ENCODE assay signal across 8 cellular contexts in genomic region chrX:150983526-150984163, GRCh38. TPM values are rescaled to one million over a fixed set of nuclear protein-coding genes. Genes with fewer than 3 reads are reported as not detected.
A peak's percentile ranks its signal among the peaks of the same experiment; 100 is the strongest.
DNase-seq lines count a peak whose midpoint lies in the region; ATAC-seq, FAIRE-seq and TF ChIP-seq lines count a peak whose summit lies in the region.

No MANE protein-coding gene starts in this region.

- no peaks in the 10 kb centered on the region for H3K9me3 Mint-ChIP-seq in activated CD4-positive, alpha-beta T cell treated with anti-CD3 and anti-CD28 coated beads, Interleukin-2, amount 10 ng/mL, durations not matched to agents 24 days and 14 days

- TF ChIP-seq CTCF in SU-DHL-6 (IDR thresholded peaks at IDR 0.05; ENCODE audit: insufficient read depth, low read length, poor library complexity, severe bottlenecking) (no peak), D721Med (IDR thresholded peaks at IDR 0.05; ENCODE audit: insufficient read depth, missing control alignments) (no peak)

- H3K27ac Mint-ChIP-seq in activated CD4-positive, alpha-beta T cell treated with anti-CD3 and anti-CD28 coated beads, Interleukin-2, amount 10 ng/mL, durations not matched to agents 24 days and 14 days, result peak overlapping the region; percentile 25

- H3K27me3 ChIP-seq in SU-DHL-6 (ENCODE audit: low read length), result no peaks in the 10 kb centered on the region

- FAIRE-seq in urothelium cell line (lab: Jason Lieb, UNC) (no peak), D721Med (lab: Jason Lieb, UNC) (no peak)

- H3K4me3 ChIP-seq in SU-DHL-6 (ENCODE audit: insufficient read depth, low read length, poor library complexity, severe bottlenecking) (peak overlapping the region; percentile 66), iPS-18c (ENCODE audit: insufficient read depth, low read depth, low read length) (peak overlapping the region; percentile 59)

- H3F3A ChIP-seq in SU-DHL-6 (ENCODE audit: insufficient read depth), result no peaks in the 10 kb centered on the region; the same call in 1 of the 2 replicates

- no peaks in the 10 kb centered on the region for H3K36me3 ChIP-seq in SU-DHL-6 (ENCODE audit: low read length)

- no peaks in the 10 kb centered on the region for H4K20me1 ChIP-seq in SU-DHL-6 (ENCODE audit: low read depth, low read length)

- peak overlapping the region; percentile 73 for H3K9ac ChIP-seq in SU-DHL-6 (ENCODE audit: low read length)

- H3K4me2 ChIP-seq in SU-DHL-6 (ENCODE audit: low read depth, low read length, poor library complexity, severe bottlenecking), result peak overlapping the region; percentile 31

- no peaks in the 10 kb centered on the region for H3K9me2 ChIP-seq in SU-DHL-6 (replicated peaks; ENCODE audit: insufficient read depth, low read length)

- H3K27ac ChIP-seq in SU-DHL-6 (ENCODE audit: low read depth, low read length), result peak overlapping the region; percentile 76

- H2AFZ ChIP-seq in SU-DHL-6 (ENCODE audit: low read depth, low read length, severe bottlenecking), result no peak overlapping the region

- H3K9me3 ChIP-seq in SU-DHL-6 (ENCODE audit: insufficient read depth, low read length) (no peaks in the 10 kb centered on the region), iPS-18c (ENCODE audit: control insufficient read depth, insufficient read depth, low read length) (peaks cover 11% of the 10 kb centered on the region)

- peak; percentile 18 for ATAC-seq in HG02798 (IDR thresholded peaks at IDR 0.05; ENCODE audit: poor library complexity, unreplicated experiment)

- peaks cover 8% of the 10 kb centered on the region; the same call in 1 of the 2 replicates for H3K79me2 ChIP-seq in SU-DHL-6 (ENCODE audit: insufficient read depth, low read length)

- H3K27me3 Mint-ChIP-seq in activated CD4-positive, alpha-beta T cell treated with anti-CD3 and anti-CD28 coated beads, Interleukin-2, amount 10 ng/mL, durations not matched to agents 24 days and 14 days, result peaks cover 4% of the 10 kb centered on the region

- H3K4me3 Mint-ChIP-seq in activated CD4-positive, alpha-beta T cell treated with anti-CD3 and anti-CD28 coated beads, Interleukin-2, amount 10 ng/mL, durations not matched to agents 24 days and 14 days, result no peak overlapping the region

- H3K4me1 Mint-ChIP-seq in activated CD4-positive, alpha-beta T cell treated with anti-CD3 and anti-CD28 coated beads, Interleukin-2, amount 10 ng/mL, durations not matched to agents 24 days and 14 days, result peaks cover 4% of the 10 kb centered on the region

- peaks cover 11% of the 10 kb centered on the region for H3K36me3 Mint-ChIP-seq in activated CD4-positive, alpha-beta T cell treated with anti-CD3 and anti-CD28 coated beads, Interleukin-2, amount 10 ng/mL, durations not matched to agents 24 days and 14 days (ENCODE audit: low read depth)

- intact Hi-C loops in activated CD4-positive, alpha-beta T cell treated with anti-CD3 and anti-CD28 coated beads, Interleukin-2, amount 10 ng/mL, durations not matched to agents 24 days and 14 days (cut with micrococcal nuclease), result loop anchor here (1.0 to 10.0 kb wide), 4 partner anchors 85 to 414 kb away; partner anchors contain the start of genes CD99L2 and VMA21

- no peak for DNase-seq in activated CD4-positive, alpha-beta T cell treated with anti-CD3 and anti-CD28 coated beads, Interleukin-2, amount 10 ng/mL, durations not matched to agents 24 days and 14 days
- no peak for DNase-seq in activated CD4-positive, alpha-beta T cell treated with anti-CD3 and anti-CD28 coated beads, Interleukin-2, amount 50 U/mL, for 48 hours
- DNase-seq in urothelium cell line (ENCODE audit: low spot score) (peak; percentile 3), D721Med (ENCODE audit: insufficient read length, low spot score) (no peak), SW 1271 (lab: John Stamatoyannopoulos, UW) (no peak)

RNA-seq across cellular contexts. Expression of gene HMGB3, which starts 0.5 kb away (rescaled TPM):
- 32.6 and 32.8 TPM in 2 replicates for total RNA-seq in activated CD4-positive, alpha-beta T cell treated with anti-CD3 and anti-CD28 coated beads, Interleukin-2, amount 10 ng/mL, durations not matched to agents 24 days and 14 days
